In the genomic region with DNA sequence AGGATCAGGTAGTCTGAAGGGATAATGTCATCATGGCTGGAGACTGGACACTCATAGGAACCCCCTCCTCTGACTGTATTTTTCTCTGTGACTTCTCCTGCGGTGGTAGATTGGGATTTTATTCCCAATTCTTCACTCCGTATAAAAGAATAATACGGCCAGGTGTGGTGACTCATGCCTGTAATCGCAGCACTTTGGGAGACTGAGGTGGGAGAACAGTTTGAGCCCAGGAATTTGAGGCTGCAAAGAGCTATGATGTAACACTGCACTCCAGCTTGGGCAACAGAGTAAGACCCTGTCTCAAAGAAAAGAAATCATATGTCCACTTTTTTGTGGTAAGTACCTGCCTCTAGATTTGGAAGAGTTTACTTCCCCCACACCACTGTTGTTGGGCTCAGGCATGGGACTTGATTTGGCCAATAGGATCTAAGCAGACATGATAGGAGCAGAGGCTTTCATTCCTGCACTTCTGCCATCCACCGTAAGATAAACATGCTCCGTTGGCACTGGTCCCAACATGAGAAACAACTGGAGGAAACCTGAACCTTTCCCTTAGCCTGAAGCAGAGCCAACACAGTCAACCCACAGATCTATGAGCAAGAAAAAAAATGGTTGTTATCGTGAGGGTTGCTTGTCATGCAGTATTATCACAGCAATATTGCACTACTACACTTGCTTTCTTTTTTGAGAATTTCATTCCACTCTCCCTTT, we compare ENCODE assay signal across 11 cellular contexts.
DNase-seq lines count a peak whose midpoint lies in the region; ATAC-seq and TF ChIP-seq lines count a peak whose summit lies in the region.
"Had no signal": no experiment of that assay in that cellular context is flagged by ENCODE, and none has a peak within 500 bp of the region (broad histone marks: within the 10 kb centered on the region; RNA-seq: fewer than 3 reads in every experiment).

No MANE protein-coding gene starts in this region.

- peaks cover 48% of the 10 kb centered on the region for H3K27me3 Mint-ChIP-seq in activated T-helper 2 cell treated with anti-CD3 and anti-CD28 coated beads, Interferon-gamma antibody, Interleukin-2, Interleukin-4, amounts not matched to agents 10 μg/mL and 5 μg/mL and 100 μg/mL, durations not matched to agents 14 hours and 24 hours and 36 hours (ENCODE audit: low read depth)

- no peak overlapping the region for H3K4me3 ChIP-seq in LNCaP clone FGC (ENCODE audit: low read depth, low read length)
- H3K4me3 ChIP-seq: esophagus squamous epithelium, upper lobe of left lung had no signal

- no peak overlapping the region for H3K4me3 Mint-ChIP-seq in activated T-helper 2 cell treated with anti-CD3 and anti-CD28 coated beads, Interferon-gamma antibody, Interleukin-2, Interleukin-4, amounts not matched to agents 10 μg/mL and 5 μg/mL and 100 μg/mL, durations not matched to agents 14 hours and 24 hours and 36 hours (ENCODE audit: low read depth)
- H3K4me3 Mint-ChIP-seq: activated naive CD8-positive, alpha-beta T cell treated with anti-CD3 and anti-CD28 coated beads, Interleukin-2, amount 10 ng/mL, durations not matched to agents 7 days and 5 days had no signal

- peaks cover 10% of the 10 kb centered on the region for H3K9me3 Mint-ChIP-seq in activated T-helper 2 cell treated with anti-CD3 and anti-CD28 coated beads, Interferon-gamma antibody, Interleukin-2, Interleukin-4, amounts not matched to agents 10 μg/mL and 5 μg/mL and 100 μg/mL, durations not matched to agents 14 hours and 24 hours and 36 hours

- no peaks in the 10 kb centered on the region for H3K4me1 Mint-ChIP-seq in activated T-helper 2 cell treated with anti-CD3 and anti-CD28 coated beads, Interferon-gamma antibody, Interleukin-2, Interleukin-4, amounts not matched to agents 10 μg/mL and 5 μg/mL and 100 μg/mL, durations not matched to agents 14 hours and 24 hours and 36 hours (ENCODE audit: low read depth)
- H3K4me1 Mint-ChIP-seq: activated naive CD8-positive, alpha-beta T cell treated with anti-CD3 and anti-CD28 coated beads, Interleukin-2, amount 10 ng/mL, durations not matched to agents 7 days and 5 days had no signal

- intact Hi-C loops in activated T-helper 2 cell treated with anti-CD3 and anti-CD28 coated beads, Interferon-gamma antibody, Interleukin-2, Interleukin-4, amounts not matched to agents 10 μg/mL and 5 μg/mL and 100 μg/mL, durations not matched to agents 14 hours and 24 hours and 36 hours (cut with micrococcal nuclease) = no loop called here

- no peak for ATAC-seq in GM18519 (IDR thresholded peaks at IDR 0.05; ENCODE audit: low FRiP score, unreplicated experiment)

- no peak for TF ChIP-seq CTCF in LNCaP clone FGC (IDR thresholded peaks at IDR 0.05; ENCODE audit: control insufficient read depth, extremely low read depth, insufficient read depth)

- DNase-seq in COLO668 (lab: John Stamatoyannopoulos, UW; ENCODE audit: unreplicated experiment) (peak; percentile 25), LNCaP clone FGC (ENCODE audit: low read depth) (peak; percentile 54), T1000 (lab: John Stamatoyannopoulos, UW) (peak; percentile 56), iris pigment epithelial cell (ENCODE audit: low read depth) (peak; percentile 91), GOT3 (lab: John Stamatoyannopoulos, UW) (no peak)
- DNase-seq in stimulated activated CD4-positive, alpha-beta T cell treated with anti-CD3 and anti-CD28 coated beads, Interleukin-12 subunit alpha, Interleukin-12 subunit beta, amount 100 ng/mL, for 4 hours = no peak
- no peak for DNase-seq in activated T-helper 2 cell treated with anti-CD3 and anti-CD28 coated beads, Interferon-gamma antibody, Interleukin-2, Interleukin-4, amounts not matched to agents 10 μg/mL and 5 μg/mL and 100 μg/mL, durations not matched to agents 14 hours and 24 hours and 36 hours (ENCODE audit: low spot score)
- DNase-seq: activated naive CD8-positive, alpha-beta T cell treated with anti-CD3 and anti-CD28 coated beads, Interleukin-2, amount 10 ng/mL, durations not matched to agents 7 days and 5 days; esophagus squamous epithelium; upper lobe of left lung had no signal

- no peak overlapping the region for H3K27ac Mint-ChIP-seq in activated T-helper 2 cell treated with anti-CD3 and anti-CD28 coated beads, Interferon-gamma antibody, Interleukin-2, Interleukin-4, amounts not matched to agents 10 μg/mL and 5 μg/mL and 100 μg/mL, durations not matched to agents 14 hours and 24 hours and 36 hours
- H3K27ac Mint-ChIP-seq: activated naive CD8-positive, alpha-beta T cell treated with anti-CD3 and anti-CD28 coated beads, Interleukin-2, amount 10 ng/mL, durations not matched to agents 7 days and 5 days had no signal

- no peaks in the 10 kb centered on the region for H3K36me3 Mint-ChIP-seq in activated T-helper 2 cell treated with anti-CD3 and anti-CD28 coated beads, Interferon-gamma antibody, Interleukin-2, Interleukin-4, amounts not matched to agents 10 μg/mL and 5 μg/mL and 100 μg/mL, durations not matched to agents 14 hours and 24 hours and 36 hours (ENCODE audit: low read depth)
- H3K36me3 Mint-ChIP-seq: activated naive CD8-positive, alpha-beta T cell treated with anti-CD3 and anti-CD28 coated beads, Interleukin-2, amount 10 ng/mL, durations not matched to agents 7 days and 5 days had no signal

Comparison
In these comparisons a context has a peak if more than half of its experiments do, and no peak if none do; other contexts are left out.
1. DNase-seq: peak in COLO668 (single experiment), LNCaP clone FGC (single experiment), T1000 (single experiment) and iris pigment epithelial cell (single experiment); none in GOT3 (single experiment), stimulated activated CD4-positive, alpha-beta T cell treated with anti-CD3 and anti-CD28 coated beads, Interleukin-12 subunit alpha, Interleukin-12 subunit beta, amount 100 ng/mL, for 4 hours (single experiment) and activated T-helper 2 cell treated with anti-CD3 and anti-CD28 coated beads, Interferon-gamma antibody, Interleukin-2, Interleukin-4, amounts not matched to agents 10 μg/mL and 5 μg/mL and 100 μg/mL, durations not matched to agents 14 hours and 24 hours and 36 hours (single experiment).